ENCODE assay signal across 1 cellular context in genomic region chr14:61364243-61364642, GRCh38.
TF ChIP-seq lines count a peak whose summit lies in the region.

No MANE protein-coding gene starts in this region.

TF ChIP-seq in GM12878, 131 proteins besides CTCF, POLR2A, EP300 and RAD21:
- TF ChIP-seq PRDM15 (CRISPR knock-in tag; IDR thresholded peaks at IDR 0.05), result no peak
- no peak for TF ChIP-seq IRF3 (IDR thresholded peaks at IDR 0.05)
- TF ChIP-seq STAT3 (IDR thresholded peaks at IDR 0.05; ENCODE audit: low read depth, low read length), result no peak
- TF ChIP-seq SUPT20H (IDR thresholded peaks at IDR 0.05; ENCODE audit: borderline replicate concordance, control insufficient read depth, low read depth, low read length), result no peak
- TF ChIP-seq ZZZ3 (IDR thresholded peaks at IDR 0.05; ENCODE audit: control insufficient read depth, insufficient read length, low read depth), result no peak
- TF ChIP-seq MEF2B (IDR thresholded peaks at IDR 0.05; ENCODE audit: partially characterized antibody, poor library complexity, severe bottlenecking), result no peak
- no peak for TF ChIP-seq ATF7 (IDR thresholded peaks at IDR 0.05; ENCODE audit: low read depth)
- TF ChIP-seq MTA2 (IDR thresholded peaks at IDR 0.05; ENCODE audit: low read depth), result no peak
- TF ChIP-seq RFX5 (IDR thresholded peaks at IDR 0.05; ENCODE audit: low read depth, low read length), result no peak
- TF ChIP-seq ZNF217 (IDR thresholded peaks at IDR 0.05), result no peak
- TF ChIP-seq, protein P1, sequence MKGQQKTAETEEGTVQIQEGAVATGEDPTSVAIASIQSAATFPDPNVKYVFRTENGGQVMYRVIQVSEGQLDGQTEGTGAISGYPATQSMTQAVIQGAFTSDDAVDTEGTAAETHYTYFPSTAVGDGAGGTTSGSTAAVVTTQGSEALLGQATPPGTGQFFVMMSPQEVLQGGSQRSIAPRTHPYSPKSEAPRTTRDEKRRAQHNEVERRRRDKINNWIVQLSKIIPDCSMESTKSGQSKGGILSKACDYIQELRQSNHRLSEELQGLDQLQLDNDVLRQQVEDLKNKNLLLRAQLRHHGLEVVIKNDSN (IDR thresholded peaks at IDR 0.05; ENCODE audit: borderline replicate concordance, extremely low read length, insufficient read depth, low read depth, low read length), result no peak
- TF ChIP-seq TCF3 (IDR thresholded peaks at IDR 0.05; ENCODE audit: borderline replicate concordance, insufficient read depth, low read depth, low read length), result no peak
- no peak for TF ChIP-seq RCOR1 (conservative IDR thresholded peaks at IDR 0.05; ENCODE audit: low read depth, low read length)
- no peak for TF ChIP-seq JUNB (IDR thresholded peaks at IDR 0.05)
- TF ChIP-seq HSF1 (IDR thresholded peaks at IDR 0.05; ENCODE audit: low read depth, low read length), result no peak
- TF ChIP-seq IKZF2 (IDR thresholded peaks at IDR 0.05), result no peak
- no peak for TF ChIP-seq POU2F2 (IDR thresholded peaks at IDR 0.05; ENCODE audit: borderline replicate concordance, low read depth, low read length)
